1 cellular context compared by ENCODE assay signal in genomic region chr11:44217432-44217831, GRCh38.
TF ChIP-seq lines count a peak whose summit lies in the region.

No MANE protein-coding gene starts in this region.

TF ChIP-seq in IMR-90, 13 proteins besides CTCF, POLR2A, EP300 and RAD21 (continued from another document):
- no peak for TF ChIP-seq ELK1 (IDR thresholded peaks at IDR 0.05; ENCODE audit: borderline replicate concordance, low read depth, low read length)
- TF ChIP-seq MAFK (IDR thresholded peaks at IDR 0.05; ENCODE audit: low read depth, low read length) = no peak
- no peak for TF ChIP-seq BHLHE40 (IDR thresholded peaks at IDR 0.05; ENCODE audit: low read depth, low read length)
- TF ChIP-seq RFX5 (IDR thresholded peaks at IDR 0.05; ENCODE audit: low read depth, low read length) = no peak
- TF ChIP-seq, protein P1, sequence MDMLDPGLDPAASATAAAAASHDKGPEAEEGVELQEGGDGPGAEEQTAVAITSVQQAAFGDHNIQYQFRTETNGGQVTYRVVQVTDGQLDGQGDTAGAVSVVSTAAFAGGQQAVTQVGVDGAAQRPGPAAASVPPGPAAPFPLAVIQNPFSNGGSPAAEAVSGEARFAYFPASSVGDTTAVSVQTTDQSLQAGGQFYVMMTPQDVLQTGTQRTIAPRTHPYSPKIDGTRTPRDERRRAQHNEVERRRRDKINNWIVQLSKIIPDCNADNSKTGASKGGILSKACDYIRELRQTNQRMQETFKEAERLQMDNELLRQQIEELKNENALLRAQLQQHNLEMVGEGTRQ (IDR thresholded peaks at IDR 0.05; ENCODE audit: low read depth, low read length) = no peak
- no peak for TF ChIP-seq SMC3 (IDR thresholded peaks at IDR 0.05; ENCODE audit: low read depth, low read length)
